Comparison of ENCODE assay signal across 11 cellular contexts in genomic region chr19:56133858-56134654, GRCh38. TPM values are rescaled to one million over a fixed set of nuclear protein-coding genes. Genes with fewer than 3 reads are reported as not detected.
DNase-seq lines count a peak whose midpoint lies in the region; ATAC-seq, FAIRE-seq and TF ChIP-seq lines count a peak whose summit lies in the region.
"Had no signal": no experiment of that assay in that cellular context is flagged by ENCODE, and none has a peak within 500 bp of the region (broad histone marks: within the 10 kb centered on the region; RNA-seq: fewer than 3 reads in every experiment).

No MANE protein-coding gene starts in this region.

- no peaks in the 10 kb centered on the region for H3F3A ChIP-seq in SU-DHL-6 (ENCODE audit: insufficient read depth)

- H3K36me3 ChIP-seq in SU-DHL-6 (ENCODE audit: low read length) (no peaks in the 10 kb centered on the region), mucosa of descending colon (ENCODE audit: low read depth) (no peaks in the 10 kb centered on the region)

- no peaks in the 10 kb centered on the region for H3K27me3 ChIP-seq in SU-DHL-6 (ENCODE audit: low read length)

- H3K9me3 ChIP-seq in SU-DHL-6 (ENCODE audit: insufficient read depth, low read length) = no peaks in the 10 kb centered on the region
- H3K9me3 ChIP-seq in mucosa of descending colon = no peaks in the 10 kb centered on the region

- TF ChIP-seq CTCF in SU-DHL-6 (IDR thresholded peaks at IDR 0.05; ENCODE audit: insufficient read depth, low read length, poor library complexity, severe bottlenecking) = no peak
- TF ChIP-seq CTCF in mucosa of descending colon (IDR thresholded peaks at IDR 0.05) = no peak

- no peaks in the 10 kb centered on the region for H4K20me1 ChIP-seq in SU-DHL-6 (ENCODE audit: low read depth, low read length)

- H2AFZ ChIP-seq in SU-DHL-6 (ENCODE audit: low read depth, low read length, severe bottlenecking) = peak overlapping the region; percentile 14

- intact Hi-C loops in mucosa of descending colon (cut with DNase I, micrococcal nuclease) = no loop called here
- intact Hi-C loops in left ventricle myocardium superior (cut with micrococcal nuclease) = no loop called here

- peak; percentile 74 for ATAC-seq in HG02973 (IDR thresholded peaks at IDR 0.05; ENCODE audit: unreplicated experiment)
- ATAC-seq in mucosa of descending colon = peak; percentile 43
- no peak for ATAC-seq in HG02623 (IDR thresholded peaks at IDR 0.05; ENCODE audit: unreplicated experiment)
- no peak for ATAC-seq in left ventricle myocardium superior
- ATAC-seq: WTC11 had no signal

- no peak overlapping the region for H3K27ac ChIP-seq in SU-DHL-6 (ENCODE audit: low read depth, low read length)

- no peaks in the 10 kb centered on the region for H3K9me2 ChIP-seq in SU-DHL-6 (replicated peaks; ENCODE audit: insufficient read depth, low read length)

- H3K4me2 ChIP-seq in SU-DHL-6 (ENCODE audit: low read depth, low read length, poor library complexity, severe bottlenecking) = peak overlapping the region; percentile 16

- DNase-seq in GDM1 (lab: John Stamatoyannopoulos, UW) (peak; percentile 39), mucosa of descending colon (no peak), H54 (ENCODE audit: insufficient read length, low spot score) (no peak), DMS153 treated with DMSO at 0.1 percent for 48 hours (lab: John Stamatoyannopoulos, UW; ENCODE audit: unreplicated experiment) (no peak), left ventricle myocardium superior (no peak)

- FAIRE-seq in H54 (lab: Jason Lieb, UNC) = no peak

- no peak for TF ChIP-seq POLR2A in H54 (IDR thresholded peaks at IDR 0.05; ENCODE audit: low read depth, low read length)

- peaks cover 10% of the 10 kb centered on the region for H3K4me1 ChIP-seq in mucosa of descending colon (ENCODE audit: low read depth)

- H3K79me2 ChIP-seq in SU-DHL-6 (ENCODE audit: insufficient read depth, low read length) = no peaks in the 10 kb centered on the region

- H3K4me3 ChIP-seq in SU-DHL-6 (ENCODE audit: insufficient read depth, low read length, poor library complexity, severe bottlenecking) (no peak overlapping the region), mucosa of descending colon (no peak overlapping the region)

- no peak overlapping the region for H3K9ac ChIP-seq in SU-DHL-6 (ENCODE audit: low read length)

RNA-seq across cellular contexts. Expression of gene ZNF444, which starts 7.0 kb away (rescaled TPM):
- total RNA-seq in mucosa of descending colon (10 to 100 TPM; 28.2 to 48.3 (median 29.6) TPM), left ventricle myocardium superior (23.9 TPM)

RNA-seq across cellular contexts. Expression of gene ZNF787, which starts 13.0 kb away (rescaled TPM):
- total RNA-seq in mucosa of descending colon (10 to 100 TPM; 49.1 to 61.2 (median 56.1) TPM), left ventricle myocardium superior (33.8 TPM)

RNA-seq across cellular contexts. Expression of gene GALP, which starts 41.8 kb away (rescaled TPM):
- not detected for total RNA-seq in mucosa of descending colon
- not detected for total RNA-seq in left ventricle myocardium superior
- total RNA-seq: skeletal muscle tissue, subcutaneous adipose tissue, WTC11 had no signal

Comparison
In these comparisons a context has a peak if more than half of its experiments do, and no peak if none do; other contexts are left out.
1. ATAC-seq: peak in HG02973 (single experiment) and mucosa of descending colon (single experiment); none in HG02623 (single experiment) and left ventricle myocardium superior (single experiment).